ENCODE assay signal across 14 cellular contexts in genomic region chr13:30147380-30147779, GRCh38.
DNase-seq lines count a peak whose midpoint lies in the region; ATAC-seq and TF ChIP-seq lines count a peak whose summit lies in the region.
"Had no signal": no experiment of that assay in that cellular context is flagged by ENCODE, and none has a peak within 500 bp of the region (broad histone marks: within the 10 kb centered on the region; RNA-seq: fewer than 3 reads in every experiment).

No MANE protein-coding gene starts in this region.

- ATAC-seq in activated naive CD8-positive, alpha-beta T cell treated with anti-CD3 and anti-CD28 coated beads, Interleukin-2, amount 50 U/mL, for 24 hours = no peak
- no peak for ATAC-seq in HG02571 (IDR thresholded peaks at IDR 0.05; ENCODE audit: unreplicated experiment)

- POLR2A ChIA-PET in OCI-LY7 (lab: Charles Lee) = interaction anchor here (1.2 to 1.6 kb wide), 2 partner anchors 15 to 17 kb away, joined by 3 to 4 read pairs; no protein-coding TSS in a partner anchor

- peaks cover 3% of the 10 kb centered on the region for H3K36me3 Mint-ChIP-seq in activated naive CD4-positive, alpha-beta T cell treated with anti-CD3 and anti-CD28 coated beads, Interleukin-2, amount 50 U/mL, for 24 hours
- H3K36me3 Mint-ChIP-seq in activated naive CD8-positive, alpha-beta T cell treated with anti-CD3 and anti-CD28 coated beads, Interleukin-2, amount 50 U/mL, for 24 hours (ENCODE audit: low read depth) = peaks cover 4% of the 10 kb centered on the region

- H3K36me3 ChIP-seq in OCI-LY7 (ENCODE audit: insufficient read depth, low read length) = no peaks in the 10 kb centered on the region
- H3K36me3 ChIP-seq in thymus (ENCODE audit: control insufficient read depth, insufficient read depth) = no peaks in the 10 kb centered on the region
- H3K36me3 ChIP-seq: MG63 had no signal

- peak overlapping the region; percentile 40 for H2AFZ ChIP-seq in OCI-LY7 (ENCODE audit: low read length)
- H2AFZ ChIP-seq: parathyroid adenoma had no signal

- CTCF ChIA-PET in OCI-LY7 (lab: Charles Lee; ENCODE audit: unreplicated experiment) = interaction anchor here (0.5 to 1.2 kb wide), 3 partner anchors 15 to 227 kb away, joined by 3 to 5 read pairs (median 3); no protein-coding TSS in a partner anchor

- peak overlapping the region; percentile 56 for H3K27ac Mint-ChIP-seq in activated naive CD4-positive, alpha-beta T cell treated with anti-CD3 and anti-CD28 coated beads, Interleukin-2, amount 50 U/mL, for 24 hours
- H3K27ac Mint-ChIP-seq in activated naive CD8-positive, alpha-beta T cell treated with anti-CD3 and anti-CD28 coated beads, Interleukin-2, amount 50 U/mL, for 24 hours = peak overlapping the region; percentile 67

- H3K4me1 ChIP-seq in OCI-LY7 (ENCODE audit: insufficient read depth, low read length, poor library complexity, severe bottlenecking) (peaks cover 13% of the 10 kb centered on the region), thymus (ENCODE audit: control insufficient read depth, insufficient read depth, low read length) (peaks cover 27% of the 10 kb centered on the region)
- H3K4me1 ChIP-seq: parathyroid adenoma, testis had no signal

- H3K9me3 ChIP-seq in OCI-LY7 (ENCODE audit: low read length) (peaks cover 7% of the 10 kb centered on the region; the same call in 1 of the 2 replicates), thymus (ENCODE audit: control insufficient read depth) (no peaks in the 10 kb centered on the region)
- H3K9me3 ChIP-seq: MG63, mucosa of descending colon, testis had no signal

- intact Hi-C loops in OCI-LY7 (cut with micrococcal nuclease; ENCODE audit: unreplicated experiment) = no loop called here

- no TSS peak for BruUV-seq in OCI-LY7 (replicated peaks; lab: Mats Ljungman, UMichigan)

- no peaks in the 10 kb centered on the region for H3K9me3 Mint-ChIP-seq in activated naive CD4-positive, alpha-beta T cell treated with anti-CD3 and anti-CD28 coated beads, Interleukin-2, amount 50 U/mL, for 24 hours
- peaks cover 7% of the 10 kb centered on the region for H3K9me3 Mint-ChIP-seq in activated naive CD8-positive, alpha-beta T cell treated with anti-CD3 and anti-CD28 coated beads, Interleukin-2, amount 50 U/mL, for 24 hours

- H3K4me1 Mint-ChIP-seq in activated naive CD4-positive, alpha-beta T cell treated with anti-CD3 and anti-CD28 coated beads, Interleukin-2, amount 50 U/mL, for 24 hours = peaks cover 93% of the 10 kb centered on the region
- peaks cover 83% of the 10 kb centered on the region for H3K4me1 Mint-ChIP-seq in activated naive CD8-positive, alpha-beta T cell treated with anti-CD3 and anti-CD28 coated beads, Interleukin-2, amount 50 U/mL, for 24 hours

- no peaks in the 10 kb centered on the region for H3K79me2 ChIP-seq in OCI-LY7 (ENCODE audit: insufficient read depth, low read depth, low read length)
- H3K79me2 ChIP-seq: parathyroid adenoma had no signal

- no peaks in the 10 kb centered on the region for H3K27me3 Mint-ChIP-seq in activated naive CD4-positive, alpha-beta T cell treated with anti-CD3 and anti-CD28 coated beads, Interleukin-2, amount 50 U/mL, for 24 hours
- H3K27me3 Mint-ChIP-seq in activated naive CD8-positive, alpha-beta T cell treated with anti-CD3 and anti-CD28 coated beads, Interleukin-2, amount 50 U/mL, for 24 hours = no peaks in the 10 kb centered on the region

- no peaks in the 10 kb centered on the region for H3K9me2 ChIP-seq in OCI-LY7 (ENCODE audit: insufficient read depth, low read length)

- 97% methylated on average over 1 of the region's 1 CpG for WGBS in thymus

- DNase-seq in activated naive CD4-positive, alpha-beta T cell treated with Interleukin-2 at 50 U/mL for 16 hours = no peak
- peak; percentile 47 for DNase-seq in OCI-LY7 (ENCODE audit: low spot score)
- no peak for DNase-seq in activated naive CD8-positive, alpha-beta T cell treated with anti-CD3 and anti-CD28 coated beads, Interleukin-2, amount 50 U/mL, for 24 hours
- DNase-seq in GOT3 (lab: John Stamatoyannopoulos, UW) = no peak
- DNase-seq in T-helper 9 cell = no peak
- DNase-seq: activated effector memory CD4-positive, alpha-beta T cell treated with anti-CD3 and anti-CD28 coated beads, Interleukin-2, amount 50 U/mL, for 16 hours; kidney; MG63; testis had no signal

- no peaks in the 10 kb centered on the region for H4K20me1 ChIP-seq in OCI-LY7 (ENCODE audit: insufficient read depth, low read length)

- peak; percentile 27 for TF ChIP-seq CTCF in OCI-LY7 (conservative IDR thresholded peaks at IDR 0.05; ENCODE audit: low read length)

- no peak overlapping the region for H3K4me3 ChIP-seq in OCI-LY7 (ENCODE audit: low read depth, low read length, poor library complexity, severe bottlenecking)
- no peak overlapping the region for H3K4me3 ChIP-seq in thymus (ENCODE audit: low read length)
- H3K4me3 ChIP-seq: MG63, mucosa of descending colon, testis had no signal

- no peak overlapping the region for H3K27ac ChIP-seq in OCI-LY7 (ENCODE audit: low read depth, low read length, poor library complexity, severe bottlenecking)
- peak overlapping the region; percentile 87 for H3K27ac ChIP-seq in thymus (ENCODE audit: low read depth)
- H3K27ac ChIP-seq: parathyroid adenoma, testis had no signal

- no peaks in the 10 kb centered on the region for H3K27me3 ChIP-seq in thymus (ENCODE audit: control insufficient read depth, insufficient read depth)
- H3K27me3 ChIP-seq: MG63, testis had no signal

- H3K4me3 Mint-ChIP-seq in activated naive CD4-positive, alpha-beta T cell treated with anti-CD3 and anti-CD28 coated beads, Interleukin-2, amount 50 U/mL, for 24 hours = no peak overlapping the region
- H3K4me3 Mint-ChIP-seq in activated naive CD8-positive, alpha-beta T cell treated with anti-CD3 and anti-CD28 coated beads, Interleukin-2, amount 50 U/mL, for 24 hours = no peak overlapping the region

- H3K4me2 ChIP-seq in OCI-LY7 (ENCODE audit: low read length) = peak overlapping the region; percentile 20; the same call in 1 of the 2 replicates
